Comparison of ENCODE assay signal across 8 cellular contexts in genomic region chr1:150764617-150765090, GRCh38. TPM values are rescaled to one million over a fixed set of nuclear protein-coding genes. Genes with fewer than 3 reads are reported as not detected.
DNase-seq lines count a peak whose midpoint lies in the region; ATAC-seq and TF ChIP-seq lines count a peak whose summit lies in the region.

No MANE protein-coding gene starts in this region.

- no peak for TF ChIP-seq CTCF in BJ (IDR thresholded peaks at IDR 0.05; ENCODE audit: insufficient read depth, low read depth, low read length)
- no peak for TF ChIP-seq CTCF in body of pancreas (IDR thresholded peaks at IDR 0.05)

- POLR2A ChIA-PET in BJ (lab: Charles Lee) = interaction anchor here (0.6 kb wide), 1 partner anchor 17 kb away, joined by 10 read pairs; no protein-coding TSS in a partner anchor

- peak; percentile 64 for ATAC-seq in body of pancreas
- no peak for ATAC-seq in GM18909 (IDR thresholded peaks at IDR 0.05; ENCODE audit: poor library complexity, unreplicated experiment)

- H3K27ac ChIP-seq in body of pancreas = peak overlapping the region in 2 of 4 donors; percentile 57 to 66
- H3K27ac ChIP-seq in muscle layer of duodenum (ENCODE audit: low read length) = peak overlapping the region; percentile 96

- DNase-seq in BJ (ENCODE audit: low read depth) (peak; percentile 59), HS-5 (ENCODE audit: low read depth) (peak; percentile 84), body of pancreas (no peak), pons (ENCODE audit: low spot score) (no peak), NCI-H2029 (lab: John Stamatoyannopoulos, UW) (no peak), DMS114 treated with DMSO at 0.1 percent for 48 hours (lab: John Stamatoyannopoulos, UW; ENCODE audit: unreplicated experiment) (no peak)

- intact Hi-C loops in body of pancreas (cut with DNase I) = no loop called here

- H3K9me3 ChIP-seq in body of pancreas (no peaks in the 10 kb centered on the region), muscle layer of duodenum (ENCODE audit: control insufficient read depth in 1 of 2, low read length in 2 of 2) (no peaks in the 10 kb centered on the region)

- H3K36me3 ChIP-seq in BJ (ENCODE audit: control insufficient read depth, insufficient read depth, low read length) (no peaks in the 10 kb centered on the region), body of pancreas (replicated peaks in 1 of 2; ENCODE audit: insufficient read depth in 1 of 2, low read depth in 2 of 2) (no peaks in the 10 kb centered on the region), muscle layer of duodenum (ENCODE audit: control insufficient read depth in 1 of 2, insufficient read depth in 2 of 2, low read length in 2 of 2) (no peaks in the 10 kb centered on the region)

- H3K27me3 ChIP-seq in BJ (ENCODE audit: control insufficient read depth, insufficient read depth, low read length) = no peaks in the 10 kb centered on the region
- H3K27me3 ChIP-seq in body of pancreas = no peaks in the 10 kb centered on the region
- no peaks in the 10 kb centered on the region for H3K27me3 ChIP-seq in muscle layer of duodenum (ENCODE audit: low read depth, low read length)

- 43 to 47% methylated on average over 2 of the region's 2 CpGs for WGBS in body of pancreas, 2 donors

- H3K4me3 ChIP-seq in BJ (ENCODE audit: low read depth, low read length) = no peak overlapping the region
- H3K4me3 ChIP-seq in body of pancreas = no peak overlapping the region
- H3K4me3 ChIP-seq in muscle layer of duodenum (ENCODE audit: low read depth in 1 of 2, low read length in 2 of 2) = peak overlapping the region; percentile 55 to 85

- CTCF ChIA-PET in BJ (lab: Yijun Ruan, JAX) = interaction anchor here (0.7 to 1.3 kb wide), 2 partner anchors 19 to 206 kb away, joined by 3 read pairs; no protein-coding TSS in a partner anchor

- no peak for TF ChIP-seq POLR2A in body of pancreas (IDR thresholded peaks at IDR 0.05)

- H3K4me1 ChIP-seq in body of pancreas = no peaks in the 10 kb centered on the region
- no peaks in the 10 kb centered on the region for H3K4me1 ChIP-seq in muscle layer of duodenum (ENCODE audit: control insufficient read depth in 1 of 2, insufficient read depth in 2 of 2, low read length in 2 of 2)

RNA-seq across cellular contexts. Expression of gene CTSS, which starts 0.9 kb away (rescaled TPM):
- 1.1 and 1.5 TPM in 2 replicates for polyA plus RNA-seq in BJ (2011; rRNA removed)
- 0.10 and 0.38 TPM in 2 replicates for polyA minus RNA-seq in BJ (2011; rRNA and poly(A)+ RNA removed)
- 10 to 100 TPM in 1 of 2 donors, 1 to 10 TPM in 1; 3.6 to 30.6 TPM for total RNA-seq in body of pancreas

RNA-seq across cellular contexts. Expression of gene CTSK, which starts 43.4 kb away (rescaled TPM):
- 70.7 and 91.1 TPM in 2 replicates for polyA plus RNA-seq in BJ (2011; rRNA removed)
- polyA minus RNA-seq in BJ (2011; rRNA and poly(A)+ RNA removed) = 11.0 and 15.2 TPM in 2 replicates
- 10 to 100 TPM; 11.9 to 18.4 TPM for total RNA-seq in body of pancreas

RNA-seq across cellular contexts. Expression of gene HORMAD1, which starts 44.0 kb away (rescaled TPM):
- 0.07 and 0.10 TPM in 2 replicates for polyA plus RNA-seq in BJ (2011; rRNA removed)
- polyA minus RNA-seq in BJ (2011; rRNA and poly(A)+ RNA removed) = not detected in 2 replicates
- not detected for total RNA-seq in body of pancreas

Comparison
In these comparisons a context has a peak if more than half of its experiments do, and no peak if none do; other contexts are left out.
1. DNase-seq: peak in BJ (single experiment) and HS-5 (single experiment); none in body of pancreas (0 of 4), pons (single experiment), NCI-H2029 (single experiment) and DMS114 treated with DMSO at 0.1 percent for 48 hours (single experiment).
2. H3K4me3 ChIP-seq: peak in muscle layer of duodenum (2 of 2); none in BJ (single experiment) and body of pancreas (0 of 2).